ENCODE assay signal across 28 cellular contexts in genomic region chr7:41261081-41261480, GRCh38.
"Had no signal": no experiment of that assay in that cellular context is flagged by ENCODE, and none has a peak within 500 bp of the region (broad histone marks: within the 10 kb centered on the region; RNA-seq: fewer than 3 reads in every experiment).

No MANE protein-coding gene starts in this region.

- H3K27ac Mint-ChIP-seq: activated naive CD4-positive, alpha-beta T cell treated with anti-CD3 and anti-CD28 coated beads, Interleukin-2, amount 50 U/mL, for 24 hours; activated T-helper 17 cell treated with anti-CD3 and anti-CD28 coated beads, Interleukin-2, amount 50 U/mL, for 72 hours; nephron; T-helper 17 cell had no signal

- DNase-seq: activated CD4-positive, alpha-beta T cell treated with anti-CD3 and anti-CD28 coated beads for 48 hours; activated CD4-positive, alpha-beta T cell treated with anti-CD3 and anti-CD28 coated beads, Interleukin-2, amount 50 U/mL, for 48 hours; activated CD8-positive, alpha-beta memory T cell treated with anti-CD3 and anti-CD28 coated beads for 24 hours; activated CD8-positive, alpha-beta memory T cell treated with anti-CD3 and anti-CD28 coated beads, Interleukin-2, amount 50 U/mL, for 48 hours; activated gamma-delta T cell treated with Interleukin-2 at 50 U/mL for 16 hours; activated T-cell treated with anti-CD3 and anti-CD28 coated beads, Interleukin-2, amount 50 U/mL, for 4 hours; anterior cingulate cortex; body of pancreas; dorsolateral prefrontal cortex; effector memory CD4-positive, alpha-beta T cell; islet precursor cell; left ventricle myocardium superior; pancreas; stimulated activated CD4-positive, alpha-beta T cell treated with anti-CD3 and anti-CD28 coated beads, Interleukin-15, amount 100 ng/mL, for 24 hours; stimulated activated CD4-positive, alpha-beta T cell treated with anti-CD3 and anti-CD28 coated beads, Interleukin-2, amount 100 ng/mL, for 24 hours; stimulated activated naive CD4-positive, alpha-beta T cell treated with Interleukin-2 at 50 U/mL for 16 hours; T-helper 17 cell; T1000; WERI-Rb-1 had no signal

- H2AFZ ChIP-seq: hepatocyte had no signal

- H3K36me3 Mint-ChIP-seq: activated naive CD4-positive, alpha-beta T cell treated with anti-CD3 and anti-CD28 coated beads, Interleukin-2, amount 50 U/mL, for 24 hours had no signal

- H3K27me3 Mint-ChIP-seq: activated naive CD4-positive, alpha-beta T cell treated with anti-CD3 and anti-CD28 coated beads, Interleukin-2, amount 50 U/mL, for 24 hours; activated T-helper 17 cell treated with anti-CD3 and anti-CD28 coated beads, Interleukin-2, amount 50 U/mL, for 72 hours; T-helper 17 cell had no signal

- H3K9me3 Mint-ChIP-seq: activated T-cell treated with anti-CD3 and anti-CD28 coated beads, Interleukin-2, amount 50 U/mL, for 4 hours had no signal

- H3K79me2 ChIP-seq: hepatocyte had no signal

- H3K9me3 ChIP-seq: body of pancreas, gastroesophageal sphincter, pancreas, right atrium auricular region, tibial nerve had no signal

- H3K4me2 ChIP-seq: hepatocyte had no signal

- H3K27ac ChIP-seq: body of pancreas, coronary artery, dorsolateral prefrontal cortex, gastroesophageal sphincter, hepatocyte, pancreas, right atrium auricular region, tibial nerve, WERI-Rb-1 had no signal

- H3K36me3 ChIP-seq: gastroesophageal sphincter, pancreas, right atrium auricular region, tibial nerve, WERI-Rb-1 had no signal

- H3K4me3 ChIP-seq: body of pancreas, coronary artery, dorsolateral prefrontal cortex, gastroesophageal sphincter, hepatocyte, pancreas, right atrium auricular region, tibial nerve had no signal

- H3K4me3 Mint-ChIP-seq: activated naive CD4-positive, alpha-beta T cell treated with anti-CD3 and anti-CD28 coated beads, Interleukin-2, amount 50 U/mL, for 24 hours; activated T-cell treated with anti-CD3 and anti-CD28 coated beads, Interleukin-2, amount 50 U/mL, for 4 hours; activated T-helper 17 cell treated with anti-CD3 and anti-CD28 coated beads, Interleukin-2, amount 50 U/mL, for 72 hours; nephron; T-helper 17 cell had no signal

- ATAC-seq: activated CD4-positive, CD25-positive, alpha-beta regulatory T cell treated with anti-CD3 and anti-CD28 coated beads, Interleukin-2, amount 50 U/mL, for 24 hours; activated T-cell treated with anti-CD3 and anti-CD28 coated beads, Interleukin-2, amount 50 U/mL, for 4 hours; activated T-helper 17 cell treated with anti-CD3 and anti-CD28 coated beads, Interleukin-2, amount 50 U/mL, for 72 hours; body of pancreas; gastroesophageal sphincter; left ventricle myocardium superior; pancreas; T-helper 17 cell had no signal

- H3K4me1 ChIP-seq: body of pancreas, gastroesophageal sphincter, pancreas, right atrium auricular region, tibial nerve had no signal

- H3K27me3 ChIP-seq: body of pancreas, dorsolateral prefrontal cortex, gastroesophageal sphincter, hepatocyte, pancreas, right atrium auricular region, tibial nerve had no signal

- H3K4me1 Mint-ChIP-seq: activated naive CD4-positive, alpha-beta T cell treated with anti-CD3 and anti-CD28 coated beads, Interleukin-2, amount 50 U/mL, for 24 hours; activated T-helper 17 cell treated with anti-CD3 and anti-CD28 coated beads, Interleukin-2, amount 50 U/mL, for 72 hours; T-helper 17 cell had no signal
